1 cellular context compared by ENCODE assay signal in genomic region chr6:83815631-83816030, GRCh38.
TF ChIP-seq lines count a peak whose summit lies in the region.

No MANE protein-coding gene starts in this region.

TF ChIP-seq in HEK293, 187 proteins besides CTCF, POLR2A, EP300 and RAD21 (continued from another document):
- TF ChIP-seq INSM2 (tag by site-specific recombination; IDR thresholded peaks at IDR 0.05) (peak; percentile 86), ZNF114 (tag by site-specific recombination; IDR thresholded peaks at IDR 0.05) (no peak), ZNF513 (tag by site-specific recombination; IDR thresholded peaks at IDR 0.05) (no peak), ZNF639 (tag by site-specific recombination; IDR thresholded peaks at IDR 0.05) (peak; percentile 66), ZNF146 (tag by site-specific recombination; IDR thresholded peaks at IDR 0.05) (no peak), ZNF830 (tag by site-specific recombination; IDR thresholded peaks at IDR 0.05; ENCODE audit: low read depth) (no peak), PRDM2 (tag by site-specific recombination; IDR thresholded peaks at IDR 0.05; ENCODE audit: borderline replicate concordance) (no peak), ZNF324 (tag by site-specific recombination; IDR thresholded peaks at IDR 0.05) (no peak), KLF17 (tag by site-specific recombination; IDR thresholded peaks at IDR 0.05) (no peak), ZFHX2 (tag by site-specific recombination; conservative IDR thresholded peaks at IDR 0.05) (peak; percentile 60; the same call in 1 of the 2 replicates), ZNF132 (tag by site-specific recombination; IDR thresholded peaks at IDR 0.05; ENCODE audit: borderline replicate concordance) (no peak), ZNF580 (tag by site-specific recombination; IDR thresholded peaks at IDR 0.05) (no peak), KLF10 (tag by site-specific recombination; IDR thresholded peaks at IDR 0.05) (peak; percentile 48; the same call in 1 of the 2 replicates), ZNF16 (tag by site-specific recombination; IDR thresholded peaks at IDR 0.05; ENCODE audit: low read depth) (no peak), ZNF629 (tag by site-specific recombination; IDR thresholded peaks at IDR 0.05) (peak; percentile 91), ZSCAN4 (tag by site-specific recombination; IDR thresholded peaks at IDR 0.05) (peak; percentile 33; the same call in 1 of the 2 replicates)
